17 cellular contexts compared by ENCODE assay signal in the genomic region with DNA sequence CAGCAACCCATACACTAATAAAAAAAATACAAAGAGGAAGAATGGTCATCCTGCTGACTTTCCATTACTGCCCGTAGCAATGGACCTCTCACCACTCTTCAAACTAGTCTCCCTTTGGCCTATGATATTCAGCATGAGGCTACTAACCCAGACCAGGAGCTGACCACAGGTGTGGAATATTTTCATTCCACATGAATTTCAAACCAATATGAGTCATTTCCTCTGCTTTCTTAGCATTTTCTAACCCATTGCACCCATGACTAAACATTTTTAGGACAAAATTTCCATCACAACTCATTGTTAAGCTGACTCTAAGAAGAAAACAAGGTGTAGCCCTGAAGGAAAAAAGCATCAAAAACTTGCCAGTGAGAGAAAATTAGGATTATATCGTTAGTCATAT. TPM values are rescaled to one million over a fixed set of nuclear protein-coding genes. Genes with fewer than 3 reads are reported as not detected.
DNase-seq lines count a peak whose midpoint lies in the region; ATAC-seq and TF ChIP-seq lines count a peak whose summit lies in the region.
"Had no signal": no experiment of that assay in that cellular context is flagged by ENCODE, and none has a peak within 500 bp of the region (broad histone marks: within the 10 kb centered on the region; RNA-seq: fewer than 3 reads in every experiment).

No MANE protein-coding gene starts in this region.

- H3K4me3 Mint-ChIP-seq in type B pancreatic cell: no peak overlapping the region
- H3K4me3 Mint-ChIP-seq: activated T-helper 1 cell treated with anti-CD3 and anti-CD28 coated beads, Interleukin-12 subunit alpha, Interleukin-12 subunit beta, Interleukin-2, Interleukin-4 antibody, amounts not matched to agents 30 ng/mL and 10 ng/mL and 1 ng/mL, durations not matched to agents 14 hours and 24 hours and 36 hours had no signal

- H3K9me3 ChIP-seq in mesenchymal stem cell (ENCODE audit: control insufficient read depth, low read length): no peaks in the 10 kb centered on the region
- H3K9me3 ChIP-seq: HAP-1 had no signal

- H3K27ac ChIP-seq in brain microvascular endothelial cell: no peak overlapping the region
- peak overlapping the region; percentile 98 for H3K27ac ChIP-seq in mesenchymal stem cell (ENCODE audit: low read length, poor library complexity, severe bottlenecking)

- H2BK120ac ChIP-seq in mesenchymal stem cell (ENCODE audit: low read depth, low read length): no peak overlapping the region

- no peak for ATAC-seq in HG02642 (IDR thresholded peaks at IDR 0.05; ENCODE audit: poor library complexity, unreplicated experiment)
- no peak for ATAC-seq in GM21576 (IDR thresholded peaks at IDR 0.05; ENCODE audit: unreplicated experiment)
- ATAC-seq: stimulated activated naive CD8-positive, alpha-beta T cell treated with anti-CD3 and anti-CD28 coated beads, Interleukin-15, Interleukin-2, amounts not matched to agents 100 U/mL and 50 U/mL, for 24 hours had no signal

- H3K14ac ChIP-seq in mesenchymal stem cell (ENCODE audit: low read length in 2 of 2): no peak overlapping the region

- H3K27me3 ChIP-seq in brain microvascular endothelial cell (replicated peaks) (no peaks in the 10 kb centered on the region), mesenchymal stem cell (ENCODE audit: control insufficient read depth in 1 of 2, insufficient read depth in 1 of 2, low read length in 2 of 2) (no peaks in the 10 kb centered on the region)

- H3K4ac ChIP-seq in mesenchymal stem cell (ENCODE audit: low read depth in 1 of 2, low read length in 2 of 2): no peak overlapping the region

- H3K4me1 Mint-ChIP-seq in type B pancreatic cell (ENCODE audit: unreplicated experiment): no peaks in the 10 kb centered on the region

- no peak overlapping the region for H3K23ac ChIP-seq in mesenchymal stem cell (ENCODE audit: low read length in 2 of 2)

- H3K4me1 ChIP-seq in mesenchymal stem cell (ENCODE audit: control insufficient read depth, insufficient read depth, low read depth, low read length): peaks cover 5% of the 10 kb centered on the region
- H3K4me1 ChIP-seq: HAP-1 had no signal

- no peak overlapping the region for H3K4me3 ChIP-seq in brain microvascular endothelial cell (ENCODE audit: low read depth, low read length)
- no peak overlapping the region for H3K4me3 ChIP-seq in mesenchymal stem cell (ENCODE audit: insufficient read depth in 1 of 2, low read depth in 1 of 2, low read length in 2 of 2)
- H3K4me3 ChIP-seq: HAP-1 had no signal

- no peak overlapping the region for H2BK12ac ChIP-seq in mesenchymal stem cell (ENCODE audit: low read length in 2 of 2)

- WGBS in mesenchymal stem cell: 62% methylated on average over 1 of the region's 2 CpGs

- no peak overlapping the region for H4K8ac ChIP-seq in mesenchymal stem cell (ENCODE audit: low read length)

- no peaks in the 10 kb centered on the region for H3K27me3 Mint-ChIP-seq in type B pancreatic cell

- in situ Hi-C loops in brain microvascular endothelial cell (cut with HindIII; ENCODE audit: low pct_ligation_motif_present, low sequenced_read_pairs): no loop called here

- H2AFZ ChIP-seq in mesenchymal stem cell (ENCODE audit: low read depth, low read length): no peak overlapping the region

- no peak for TF ChIP-seq CTCF in brain microvascular endothelial cell (IDR thresholded peaks at IDR 0.05; ENCODE audit: low read depth, low read length, missing control alignments)
- TF ChIP-seq CTCF in type B pancreatic cell (conservative IDR thresholded peaks at IDR 0.05): no peak

- no peaks in the 10 kb centered on the region for H3K36me3 Mint-ChIP-seq in type B pancreatic cell

- no peak overlapping the region for H3K9ac ChIP-seq in mesenchymal stem cell (ENCODE audit: low read length)

- no peak overlapping the region for H2BK15ac ChIP-seq in mesenchymal stem cell (ENCODE audit: low read depth, poor library complexity, severe bottlenecking)

- H2BK5ac ChIP-seq in mesenchymal stem cell (ENCODE audit: low read depth, low read length, poor library complexity, severe bottlenecking): no peak overlapping the region

- H3K27ac Mint-ChIP-seq in type B pancreatic cell: no peak overlapping the region
- H3K27ac Mint-ChIP-seq: activated T-helper 1 cell treated with anti-CD3 and anti-CD28 coated beads, Interleukin-12 subunit alpha, Interleukin-12 subunit beta, Interleukin-2, Interleukin-4 antibody, amounts not matched to agents 30 ng/mL and 10 ng/mL and 1 ng/mL, durations not matched to agents 14 hours and 24 hours and 36 hours had no signal

- no peak overlapping the region for H3K18ac ChIP-seq in mesenchymal stem cell (ENCODE audit: low read depth in 1 of 2, low read length in 2 of 2)

- no peak overlapping the region for H3K4me2 ChIP-seq in mesenchymal stem cell (ENCODE audit: low read length, poor library complexity, severe bottlenecking)

- no peak overlapping the region for H4K91ac ChIP-seq in mesenchymal stem cell (ENCODE audit: low read length)

- H3K36me3 ChIP-seq in brain microvascular endothelial cell (replicated peaks) (no peaks in the 10 kb centered on the region), mesenchymal stem cell (ENCODE audit: control insufficient read depth in 1 of 2, insufficient read depth in 2 of 2, low read depth in 1 of 2, low read length in 2 of 2) (no peaks in the 10 kb centered on the region)
- H3K36me3 ChIP-seq: HAP-1 had no signal

- peak; percentile 58 for DNase-seq in Daoy (ENCODE audit: low read depth)
- peak; percentile 98 for DNase-seq in M059J (ENCODE audit: low read depth)
- DNase-seq in brain microvascular endothelial cell: peak; percentile 23
- DNase-seq in mesenchymal stem cell: peak; percentile 3
- DNase-seq in type B pancreatic cell (ENCODE audit: extremely low spot score, unreplicated experiment): no peak
- DNase-seq in SIG-M5 (lab: John Stamatoyannopoulos, UW): no peak
- DNase-seq: activated CD4-positive, alpha-beta T cell treated with anti-CD3 and anti-CD28 coated beads, Interleukin-2, amount 50 U/mL, for 4 hours; amniotic stem cell; dermis blood vessel endothelial cell; DMS79; NCI-H1930; stimulated activated naive CD8-positive, alpha-beta T cell treated with anti-CD3 and anti-CD28 coated beads, Interleukin-15, Interleukin-2, amounts not matched to agents 100 U/mL and 50 U/mL, for 24 hours had no signal

- H2AK5ac ChIP-seq in mesenchymal stem cell (ENCODE audit: low read length, severe bottlenecking): no peak overlapping the region

- H3K79me1 ChIP-seq in mesenchymal stem cell (replicated peaks; ENCODE audit: low read length, poor library complexity, severe bottlenecking): no peaks in the 10 kb centered on the region

- H3K9me3 Mint-ChIP-seq in type B pancreatic cell: no peaks in the 10 kb centered on the region
- H3K9me3 Mint-ChIP-seq: activated T-helper 1 cell treated with anti-CD3 and anti-CD28 coated beads, Interleukin-12 subunit alpha, Interleukin-12 subunit beta, Interleukin-2, Interleukin-4 antibody, amounts not matched to agents 30 ng/mL and 10 ng/mL and 1 ng/mL, durations not matched to agents 14 hours and 24 hours and 36 hours had no signal

RNA-seq across cellular contexts. Expression of gene ZPLD1, which starts 34.0 kb away (rescaled TPM):
- 0.06 TPM in 1 of 2 replicates, not detected in the other for total RNA-seq in Daoy (2014; rRNA removed; shearing (Covaris generic))
- total RNA-seq in M059J (2014; rRNA removed; shearing (Covaris generic)): 0.20 TPM in 1 of 2 replicates, not detected in the other
- 0.01 TPM for polyA plus RNA-seq in mesenchymal stem cell (2013, experiment 1 of 2)
- not detected for polyA plus RNA-seq in mesenchymal stem cell (2013, experiment 2 of 2)
- 1.5 and 10.0 TPM in 2 replicates for total RNA-seq in type B pancreatic cell (ENCODE audit: low replicate concordance)
- total RNA-seq: activated T-helper 1 cell treated with anti-CD3 and anti-CD28 coated beads, Interleukin-12 subunit alpha, Interleukin-12 subunit beta, Interleukin-2, Interleukin-4 antibody, amounts not matched to agents 30 ng/mL and 10 ng/mL and 1 ng/mL, durations not matched to agents 14 hours and 24 hours and 36 hours; mesenteric fat pad had no signal

Comparison
In these comparisons a context has a peak if more than half of its experiments do, and no peak if none do; other contexts are left out.
1. DNase-seq: peak in Daoy (single experiment), M059J (single experiment), brain microvascular endothelial cell (single experiment) and mesenchymal stem cell (single experiment); none in type B pancreatic cell (single experiment) and SIG-M5 (single experiment).